Comparison of ENCODE assay signal across 26 cellular contexts in the genomic region with DNA sequence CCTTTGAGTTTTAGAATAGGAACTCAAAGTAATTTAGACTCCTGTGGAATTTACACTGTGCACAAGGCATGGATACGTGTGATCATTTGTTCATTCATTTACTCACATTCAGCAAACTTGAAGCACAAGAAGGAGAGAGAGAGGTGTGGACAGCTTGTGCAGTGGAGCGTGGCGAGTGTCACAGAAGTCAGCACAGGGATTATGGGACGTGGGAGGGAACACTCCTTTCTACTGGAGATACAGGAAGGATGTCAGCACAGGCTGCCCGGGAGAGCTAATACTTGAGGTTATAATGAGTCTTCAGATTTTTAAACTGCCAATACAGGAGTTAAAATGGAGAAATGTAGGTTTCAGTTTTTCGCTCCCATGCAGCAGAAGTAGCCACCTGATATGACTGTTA. TPM values are rescaled to one million over a fixed set of nuclear protein-coding genes. Genes with fewer than 3 reads are reported as not detected.
DNase-seq lines count a peak whose midpoint lies in the region; ATAC-seq, FAIRE-seq and TF ChIP-seq lines count a peak whose summit lies in the region.
"Had no signal": no experiment of that assay in that cellular context is flagged by ENCODE, and none has a peak within 500 bp of the region (broad histone marks: within the 10 kb centered on the region; RNA-seq: fewer than 3 reads in every experiment).

No MANE protein-coding gene starts in this region.

- H3K27me3 Mint-ChIP-seq in stimulated activated memory B cell treated with anti-CD40 and anti-IgM and Interleukin-4, amounts not matched to agents 10 μg/mL and 1 μg/mL and 100 μg/mL, for 72 hours, result no peaks in the 10 kb centered on the region
- H3K27me3 Mint-ChIP-seq: memory B cell; naive B cell; stimulated activated naive CD8-positive, alpha-beta T cell treated with anti-CD3 and anti-CD28 coated beads, Interleukin-15, amount 100 ng/mL, for 72 hours; type B pancreatic cell had no signal

- H3K56ac ChIP-seq in mesendoderm (ENCODE audit: low read length), result peak overlapping the region; percentile 22

- WGBS in mesendoderm (ENCODE audit: extremely low coverage, insufficient coverage, low lambda C conversion rate), result no CpG with 5 or more reads among the region's 6 CpGs

- no peak for TF ChIP-seq POLR2A in GM12891 (IDR thresholded peaks at IDR 0.05; ENCODE audit: low read depth, low read length)

- H2BK5ac ChIP-seq in mesendoderm (ENCODE audit: low read length), result no peak overlapping the region

- no peak overlapping the region for H4K5ac ChIP-seq in mesendoderm (ENCODE audit: low read length)

- no peaks in the 10 kb centered on the region for H3K4me1 Mint-ChIP-seq in stimulated activated memory B cell treated with anti-CD40 and anti-IgM and Interleukin-4, amounts not matched to agents 10 μg/mL and 1 μg/mL and 100 μg/mL, for 72 hours
- H3K4me1 Mint-ChIP-seq: memory B cell; naive B cell; stimulated activated naive CD8-positive, alpha-beta T cell treated with anti-CD3 and anti-CD28 coated beads, Interleukin-15, amount 100 ng/mL, for 72 hours had no signal

- H3K23ac ChIP-seq in mesendoderm (ENCODE audit: low read length), result no peak overlapping the region

- H3K36me3 Mint-ChIP-seq in stimulated activated memory B cell treated with anti-CD40 and anti-IgM and Interleukin-4, amounts not matched to agents 10 μg/mL and 1 μg/mL and 100 μg/mL, for 72 hours, result no peaks in the 10 kb centered on the region
- H3K36me3 Mint-ChIP-seq: memory B cell, naive B cell, type B pancreatic cell had no signal

- FAIRE-seq in GM12891 (lab: Jason Lieb, UNC), result no peak
- FAIRE-seq: H1 had no signal

- H3K4me1 ChIP-seq in SJCRH30 (peaks cover 7% of the 10 kb centered on the region; the same call in 1 of the 2 replicates), mesendoderm (ENCODE audit: control insufficient read depth, low read depth, low read length) (no peaks in the 10 kb centered on the region)

- H3K27ac ChIP-seq in SJCRH30 (no peak overlapping the region), mesendoderm (ENCODE audit: low read depth, low read length) (no peak overlapping the region)
- H3K27ac ChIP-seq: brain microvascular endothelial cell, ovary had no signal

- no peaks in the 10 kb centered on the region for H3K79me2 ChIP-seq in mesendoderm (ENCODE audit: control insufficient read depth, insufficient read depth, low read length)

- H3K79me1 ChIP-seq in mesendoderm (ENCODE audit: low read length), result no peaks in the 10 kb centered on the region

- H3K36me3 ChIP-seq in SJCRH30 (no peaks in the 10 kb centered on the region), mesendoderm (ENCODE audit: control insufficient read depth, insufficient read depth, low read length) (no peaks in the 10 kb centered on the region)
- H3K36me3 ChIP-seq: brain microvascular endothelial cell, ovary had no signal

- H2BK15ac ChIP-seq in mesendoderm (replicated peaks; ENCODE audit: low read depth), result no peak overlapping the region

- H2AK5ac ChIP-seq in mesendoderm (ENCODE audit: low read length), result no peak overlapping the region

- H3K4ac ChIP-seq in mesendoderm (ENCODE audit: low read depth, low read length), result no peak overlapping the region

- no peak overlapping the region for H3K27ac Mint-ChIP-seq in stimulated activated memory B cell treated with anti-CD40 and anti-IgM and Interleukin-4, amounts not matched to agents 10 μg/mL and 1 μg/mL and 100 μg/mL, for 72 hours
- H3K27ac Mint-ChIP-seq: activated T-helper 1 cell treated with anti-CD3 and anti-CD28 coated beads, Interleukin-12 subunit alpha, Interleukin-12 subunit beta, Interleukin-2, Interleukin-4 antibody, amounts not matched to agents 30 ng/mL and 10 ng/mL and 1 ng/mL, durations not matched to agents 14 hours and 24 hours and 36 hours; memory B cell; type B pancreatic cell had no signal

- H3K9me3 ChIP-seq in SJCRH30 (replicated peaks), result no peaks in the 10 kb centered on the region
- H3K9me3 ChIP-seq: ovary had no signal

- H3K9me3 Mint-ChIP-seq in stimulated activated memory B cell treated with anti-CD40 and anti-IgM and Interleukin-4, amounts not matched to agents 10 μg/mL and 1 μg/mL and 100 μg/mL, for 72 hours, result no peaks in the 10 kb centered on the region
- H3K9me3 Mint-ChIP-seq: activated T-helper 1 cell treated with anti-CD3 and anti-CD28 coated beads, Interleukin-12 subunit alpha, Interleukin-12 subunit beta, Interleukin-2, Interleukin-4 antibody, amounts not matched to agents 30 ng/mL and 10 ng/mL and 1 ng/mL, durations not matched to agents 14 hours and 24 hours and 36 hours; memory B cell; naive B cell; stimulated activated naive CD8-positive, alpha-beta T cell treated with anti-CD3 and anti-CD28 coated beads, Interleukin-15, amount 100 ng/mL, for 72 hours had no signal

- no peak for DNase-seq in GM12891 (ENCODE audit: insufficient read length, low spot score)
- DNase-seq in NCI-H187 treated with DMSO at 0.1 percent for 48 hours (lab: John Stamatoyannopoulos, UW), result peak; percentile 18
- DNase-seq in SJCRH30, result peak in 1 of 2 experiments; percentile 48
- DNase-seq in mesendoderm, result no peak
- DNase-seq in activated CD4-positive, alpha-beta T cell treated with anti-CD3 and anti-CD28 coated beads, Interleukin-2, amount 50 U/mL, for 1 hour, result no peak
- DNase-seq: activated CD8-positive, alpha-beta memory T cell treated with anti-CD3 and anti-CD28 coated beads for 24 hours; brain microvascular endothelial cell; cortex of kidney; EL; islet precursor cell; MM.1S; naive B cell; NCI-H1694 treated with DMSO at 0.1 percent for 48 hours; NCI-H69; ovary; PC-3; SK-N-SH; stimulated activated naive CD8-positive, alpha-beta T cell treated with anti-CD3 and anti-CD28 coated beads, Interleukin-15, amount 100 ng/mL, for 72 hours had no signal

- no peak overlapping the region for H3K4me2 ChIP-seq in mesendoderm (ENCODE audit: low read length)
- H3K4me2 ChIP-seq: SK-N-SH had no signal

- H3K27me3 ChIP-seq in SJCRH30, result no peaks in the 10 kb centered on the region
- no peaks in the 10 kb centered on the region for H3K27me3 ChIP-seq in mesendoderm (ENCODE audit: insufficient read depth, low read length, poor library complexity)
- H3K27me3 ChIP-seq: brain microvascular endothelial cell, ovary had no signal

- no peak overlapping the region for H3K18ac ChIP-seq in mesendoderm (ENCODE audit: low read length)

- H3K4me3 ChIP-seq in SJCRH30, result peak overlapping the region; percentile 3; the same call in 1 of the 2 replicates
- H3K4me3 ChIP-seq in mesendoderm (ENCODE audit: low read length), result no peak overlapping the region
- H3K4me3 ChIP-seq: ovary had no signal

- H3K4me3 Mint-ChIP-seq in stimulated activated memory B cell treated with anti-CD40 and anti-IgM and Interleukin-4, amounts not matched to agents 10 μg/mL and 1 μg/mL and 100 μg/mL, for 72 hours, result no peak overlapping the region
- H3K4me3 Mint-ChIP-seq: activated T-helper 1 cell treated with anti-CD3 and anti-CD28 coated beads, Interleukin-12 subunit alpha, Interleukin-12 subunit beta, Interleukin-2, Interleukin-4 antibody, amounts not matched to agents 30 ng/mL and 10 ng/mL and 1 ng/mL, durations not matched to agents 14 hours and 24 hours and 36 hours; memory B cell; naive B cell; stimulated activated naive CD8-positive, alpha-beta T cell treated with anti-CD3 and anti-CD28 coated beads, Interleukin-15, amount 100 ng/mL, for 72 hours; type B pancreatic cell had no signal

- H4K8ac ChIP-seq in mesendoderm (ENCODE audit: low read depth, low read length), result no peak overlapping the region

- H2BK120ac ChIP-seq in mesendoderm (ENCODE audit: low read depth, low read length), result no peak overlapping the region

- no peak overlapping the region for H3K9ac ChIP-seq in mesendoderm (ENCODE audit: low read length)
- H3K9ac ChIP-seq: SK-N-SH had no signal

- ATAC-seq in GM19452 (IDR thresholded peaks at IDR 0.05; ENCODE audit: unreplicated experiment), result no peak
- no peak for ATAC-seq in HG03439 (IDR thresholded peaks at IDR 0.05; ENCODE audit: unreplicated experiment)
- no peak for ATAC-seq in stimulated activated memory B cell treated with anti-CD40 and anti-IgM and Interleukin-4, amounts not matched to agents 10 μg/mL and 1 μg/mL and 100 μg/mL, for 72 hours
- ATAC-seq: activated CD4-positive, CD25-positive, alpha-beta regulatory T cell treated with anti-CD3 and anti-CD28 coated beads, Interleukin-2, amount 50 U/mL, for 24 hours; PC-3; stimulated activated naive CD8-positive, alpha-beta T cell treated with anti-CD3 and anti-CD28 coated beads, Interleukin-15, amount 100 ng/mL, for 72 hours had no signal

TF ChIP-seq in GM12891, 5 proteins besides CTCF, POLR2A, EP300 and RAD21:
- TF ChIP-seq SPI1 (IDR thresholded peaks at IDR 0.05; ENCODE audit: low read depth, low read length) (no peak), PAX5 (IDR thresholded peaks at IDR 0.05; ENCODE audit: insufficient read depth, low read length, severe bottlenecking) (peak; percentile 10)
TF ChIP-seq in GM12891: peak in this region for 1.

RNA-seq across cellular contexts. Expression of gene FAM228A, which starts 7.0 kb away (rescaled TPM):
- polyA plus RNA-seq in GM12891 (2012; ENCODE audit: low read depth, missing spikeins), result 0.05 TPM
- total RNA-seq in SJCRH30 (2014; rRNA removed; shearing (Covaris generic)), result not detected in 2 replicates
- polyA plus RNA-seq in mesendoderm (2013, experiment 1 of 2), result 0.03 TPM
- polyA plus RNA-seq in mesendoderm (2013, experiment 2 of 2), result not detected
- total RNA-seq: activated T-helper 1 cell treated with anti-CD3 and anti-CD28 coated beads, Interleukin-12 subunit alpha, Interleukin-12 subunit beta, Interleukin-2, Interleukin-4 antibody, amounts not matched to agents 30 ng/mL and 10 ng/mL and 1 ng/mL, durations not matched to agents 14 hours and 24 hours and 36 hours; H1; PC-3 had no signal
- polyA plus RNA-seq: H1 had no signal

RNA-seq across cellular contexts. Expression of gene FAM228B, which starts 58.6 kb away (rescaled TPM):
- 11.7 TPM for polyA plus RNA-seq in GM12891 (2012; ENCODE audit: low read depth, missing spikeins)
- 2.2 and 2.5 TPM in 2 replicates for total RNA-seq in SJCRH30 (2014; rRNA removed; shearing (Covaris generic))
- 1.1 TPM for polyA plus RNA-seq in mesendoderm (2013, experiment 1 of 2)
- 0.83 TPM for polyA plus RNA-seq in mesendoderm (2013, experiment 2 of 2)

RNA-seq across cellular contexts. Expression of gene PFN4, which starts 58.7 kb away (rescaled TPM):
- 0.87 TPM for polyA plus RNA-seq in GM12891 (2012; ENCODE audit: low read depth, missing spikeins)
- 0.53 and 0.81 TPM in 2 replicates for total RNA-seq in SJCRH30 (2014; rRNA removed; shearing (Covaris generic))
- 0.22 TPM for polyA plus RNA-seq in mesendoderm (2013, experiment 1 of 2)
- polyA plus RNA-seq in mesendoderm (2013, experiment 2 of 2), result 0.17 TPM
- total RNA-seq: activated T-helper 1 cell treated with anti-CD3 and anti-CD28 coated beads, Interleukin-12 subunit alpha, Interleukin-12 subunit beta, Interleukin-2, Interleukin-4 antibody, amounts not matched to agents 30 ng/mL and 10 ng/mL and 1 ng/mL, durations not matched to agents 14 hours and 24 hours and 36 hours; H1 had no signal
- polyA plus RNA-seq: H1 had no signal
